In the genomic region with DNA sequence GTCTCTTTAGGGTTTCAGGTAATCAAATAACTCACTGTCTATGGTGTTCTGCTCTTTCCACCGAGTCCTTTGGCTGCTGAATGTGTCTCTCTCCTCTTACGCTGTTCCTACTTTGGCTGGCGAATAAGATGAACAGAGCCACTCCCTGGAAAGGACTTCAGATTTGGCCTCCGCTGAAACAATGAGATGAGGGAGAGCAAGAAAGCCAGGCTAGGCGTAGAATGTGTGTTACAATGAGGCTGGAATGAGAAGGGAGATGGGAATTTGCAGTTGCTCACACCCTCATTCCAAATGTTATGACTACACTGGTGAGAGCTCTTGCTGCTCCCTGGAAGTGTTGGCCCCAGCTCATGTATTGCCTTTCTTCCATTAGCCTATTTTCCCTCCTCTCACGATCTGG, we compare ENCODE assay signal across 12 cellular contexts. TPM values are rescaled to one million over a fixed set of nuclear protein-coding genes. Genes with fewer than 3 reads are reported as not detected.
DNase-seq lines count a peak whose midpoint lies in the region; ATAC-seq, FAIRE-seq and TF ChIP-seq lines count a peak whose summit lies in the region.
"Had no signal": no experiment of that assay in that cellular context is flagged by ENCODE, and none has a peak within 500 bp of the region (broad histone marks: within the 10 kb centered on the region; RNA-seq: fewer than 3 reads in every experiment).

A gene with protein sequence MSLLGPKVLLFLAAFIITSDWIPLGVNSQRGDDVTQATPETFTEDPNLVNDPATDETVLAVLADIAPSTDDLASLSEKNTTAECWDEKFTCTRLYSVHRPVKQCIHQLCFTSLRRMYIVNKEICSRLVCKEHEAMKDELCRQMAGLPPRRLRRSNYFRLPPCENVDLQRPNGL (minus strand): TSS at position 235 of the 400 bp plus-strand sequence. CDS start 722 bp downstream, outside the sequence.

- dilution Hi-C loops in mammary epithelial cell (cut with HindIII; ENCODE audit: low sequenced_read_pairs) = no loop called here

- no peaks in the 10 kb centered on the region for H3K79me2 ChIP-seq in mammary epithelial cell (ENCODE audit: insufficient read depth, low read length)
- H3K79me2 ChIP-seq in smooth muscle cell (ENCODE audit: low read depth) = no peaks in the 10 kb centered on the region

- 83% methylated on average over 6 of the region's 6 CpGs for WGBS in mammary epithelial cell (ENCODE audit: low coverage, missing lambda C conversion rate)
- WGBS in smooth muscle cell (ENCODE audit: low lambda C conversion rate) = 71% methylated on average over 6 of the region's 6 CpGs

- ATAC-seq in HG03135 (IDR thresholded peaks at IDR 0.05; ENCODE audit: unreplicated experiment) = no peak

- in situ Hi-C loops in mammary epithelial cell (cut with MboI; ENCODE audit: low sequenced_read_pairs in 2 of 2) = loop anchor here in 1 of 2 donors (10.0 to 25.0 kb wide), 2 partner anchors 200 to 382 kb away; no protein-coding TSS in a partner anchor

- H3K9ac ChIP-seq in ES-I3 (ENCODE audit: low read depth, low read length) (peak within 1 kb of the TSS; percentile 8; the same call in 1 of the 2 replicates), mammary epithelial cell (ENCODE audit: insufficient read depth, low read length) (no peak within 1 kb of the TSS), smooth muscle cell (ENCODE audit: low read depth) (peak within 1 kb of the TSS; percentile 55)

- DNase-seq in mammary epithelial cell (no peak), iPS-NIHi7 (ENCODE audit: extremely low spot score) (peak; percentile 22), smooth muscle cell (lab: John Stamatoyannopoulos, UW; ENCODE audit: unreplicated experiment) (no peak), DMS114 treated with DMSO at 0.1 percent for 48 hours (lab: John Stamatoyannopoulos, UW; ENCODE audit: unreplicated experiment) (no peak), NCI-H2081 (lab: John Stamatoyannopoulos, UW) (no peak), GM19239 (ENCODE audit: insufficient read length, low spot score) (no peak)
- DNase-seq: amniotic stem cell; CD4-positive, CD25-positive, alpha-beta regulatory T cell; NCI-H1694 treated with DMSO at 0.1 percent for 48 hours had no signal

- CTCF ChIA-PET in mammary epithelial cell (lab: Charles Lee; ENCODE audit: low non-redundant PET) = no interaction called here

- no peak for FAIRE-seq in GM19239 (lab: Jason Lieb, UNC)

- intact Hi-C loops in mammary epithelial cell (cut with micrococcal nuclease) = no loop called here

- peak within 1 kb of the TSS; percentile 76 for H2AFZ ChIP-seq in mammary epithelial cell (ENCODE audit: low read depth, low read length)
- peak within 1 kb of the TSS; percentile 3 for H2AFZ ChIP-seq in smooth muscle cell (ENCODE audit: low read depth)

- TF ChIP-seq CTCF in mammary epithelial cell (conservative IDR thresholded peaks at IDR 0.05 in 1 of 2, IDR thresholded peaks at IDR 0.05 in 1 of 2; ENCODE audit: extremely low read depth in 1 of 2, insufficient read depth in 1 of 2, low read depth in 1 of 2, low read length in 2 of 2) (no peak), smooth muscle cell (IDR thresholded peaks at IDR 0.05; ENCODE audit: borderline replicate concordance, insufficient read depth, poor library complexity, severe bottlenecking) (no peak)

- H3K4me2 ChIP-seq in mammary epithelial cell (ENCODE audit: insufficient read depth, low read depth, low read length) (peak within 1 kb of the TSS; percentile 34), smooth muscle cell (peak within 1 kb of the TSS; percentile 27)

- H3K27me3 ChIP-seq in mammary epithelial cell (ENCODE audit: insufficient read depth, low read length) (no peaks in the 10 kb centered on the region), smooth muscle cell (ENCODE audit: low read depth) (no peaks in the 10 kb centered on the region)

- no TSS peak for BruUV-seq in mammary epithelial cell (replicated peaks; lab: Mats Ljungman, UMichigan)

- H3K36me3 ChIP-seq in ES-I3 (ENCODE audit: insufficient read depth, low read length) (no peaks in the 10 kb centered on the region), mammary epithelial cell (ENCODE audit: insufficient read depth, low read length) (no peaks in the 10 kb centered on the region), smooth muscle cell (ENCODE audit: low read depth) (no peaks in the 10 kb centered on the region)

- H3K9me3 ChIP-seq in ES-I3 (ENCODE audit: control insufficient read depth, insufficient read depth, low read length) (no peaks in the 10 kb centered on the region), mammary epithelial cell (replicated peaks; ENCODE audit: insufficient read depth, low read length) (no peaks in the 10 kb centered on the region), smooth muscle cell (replicated peaks; ENCODE audit: low read depth) (no peaks in the 10 kb centered on the region)

- H3K27ac ChIP-seq in mammary epithelial cell (ENCODE audit: insufficient read depth, low read depth, low read length) = no peak within 1 kb of the TSS
- H3K27ac ChIP-seq in smooth muscle cell (ENCODE audit: low read depth) = peak within 1 kb of the TSS; percentile 71

- no peak within 1 kb of the TSS for H3K4me3 ChIP-seq in mammary epithelial cell (replicated peaks in 1 of 3; ENCODE audit: insufficient read depth in 1 of 3, low read depth in 2 of 3, low read length in 3 of 3)
- H3K4me3 ChIP-seq in smooth muscle cell = no peak within 1 kb of the TSS

- H4K20me1 ChIP-seq in mammary epithelial cell (ENCODE audit: insufficient read depth, low read length) (no peaks in the 10 kb centered on the region), smooth muscle cell (ENCODE audit: low read depth) (no peaks in the 10 kb centered on the region)

- H3F3A ChIP-seq in smooth muscle cell (ENCODE audit: low read depth) = no peaks in the 10 kb centered on the region

- H3K4me1 ChIP-seq in ES-I3 (ENCODE audit: insufficient read depth, low read length) = peaks cover 21% of the 10 kb centered on the region; the same call in 1 of the 2 replicates
- H3K4me1 ChIP-seq in mammary epithelial cell (ENCODE audit: insufficient read depth, low read length) = peaks cover 21% of the 10 kb centered on the region
- peaks cover 14% of the 10 kb centered on the region for H3K4me1 ChIP-seq in smooth muscle cell (ENCODE audit: low read depth)

RNA-seq across cellular contexts. Expression of the gene that starts here (rescaled TPM):
- total RNA-seq in mammary epithelial cell (1 to 10 TPM; 2.4 to 7.5 TPM), smooth muscle cell (96.5 and 120 TPM in 2 replicates)
- polyA plus RNA-seq in mammary epithelial cell (17.7 TPM), smooth muscle cell (33.5 and 92.4 TPM in 2 replicates)
- polyA minus RNA-seq in mammary epithelial cell = 31.9 TPM
- total RNA-seq: activated CD8-positive, alpha-beta memory T cell treated with anti-CD3 and anti-CD28 coated beads for 36 hours; CD4-positive, CD25-positive, alpha-beta regulatory T cell had no signal
- polyA plus RNA-seq: CD4-positive, CD25-positive, alpha-beta regulatory T cell had no signal

Comparison
In these comparisons a context has a peak if more than half of its experiments do, and no peak if none do; other contexts are left out.
1. RNA of the gene that starts here (total RNA-seq): 96.5 to 120 TPM in smooth muscle cell; 2.4 to 7.5 TPM in mammary epithelial cell; every median in the first group is over 10 times any median in the second.